ENCODE assay signal across 1 cellular context in genomic region chr5:179806250-179807045, GRCh38.
TF ChIP-seq lines count a peak whose summit lies in the region.

MGAT4B (minus strand) TSS chr5:179806866; CDS start chr5:179806583, 283 bp downstream.

TF ChIP-seq in K562, 482 proteins besides CTCF, POLR2A, EP300 and RAD21 (continued from another document and continues in another):
- TF ChIP-seq, protein P1, sequence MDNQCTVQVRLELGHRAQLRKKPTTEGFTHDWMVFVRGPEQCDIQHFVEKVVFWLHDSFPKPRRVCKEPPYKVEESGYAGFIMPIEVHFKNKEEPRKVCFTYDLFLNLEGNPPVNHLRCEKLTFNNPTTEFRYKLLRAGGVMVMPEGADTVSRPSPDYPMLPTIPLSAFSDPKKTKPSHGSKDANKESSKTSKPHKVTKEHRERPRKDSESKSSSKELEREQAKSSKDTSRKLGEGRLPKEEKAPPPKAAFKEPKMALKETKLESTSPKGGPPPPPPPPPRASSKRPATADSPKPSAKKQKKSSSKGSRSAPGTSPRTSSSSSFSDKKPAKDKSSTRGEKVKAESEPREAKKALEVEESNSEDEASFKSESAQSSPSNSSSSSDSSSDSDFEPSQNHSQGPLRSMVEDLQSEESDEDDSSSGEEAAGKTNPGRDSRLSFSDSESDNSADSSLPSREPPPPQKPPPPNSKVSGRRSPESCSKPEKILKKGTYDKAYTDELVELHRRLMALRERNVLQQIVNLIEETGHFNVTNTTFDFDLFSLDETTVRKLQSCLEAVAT (IDR thresholded peaks at IDR 0.05): no peak
- no peak for TF ChIP-seq TOE1 (IDR thresholded peaks at IDR 0.05; ENCODE audit: borderline replicate concordance)
- TF ChIP-seq TOE1 (CRISPR knock-in tag; IDR thresholded peaks at IDR 0.05; ENCODE audit: borderline replicate concordance, low read depth): no peak
- no peak for TF ChIP-seq CC2D1A (IDR thresholded peaks at IDR 0.05)
- no peak for TF ChIP-seq NR4A1 (CRISPR knock-in tag; IDR thresholded peaks at IDR 0.05)
- no peak for TF ChIP-seq NR4A1 (tag; IDR thresholded peaks at IDR 0.05)
- no peak for TF ChIP-seq OTX1 (CRISPR knock-in tag; IDR thresholded peaks at IDR 0.05)
- no peak for TF ChIP-seq ZNF77 (CRISPR knock-in tag; IDR thresholded peaks at IDR 0.05)
- TF ChIP-seq ZNF184 (CRISPR knock-in tag; IDR thresholded peaks at IDR 0.05): no peak
- TF ChIP-seq SRSF3 (IDR thresholded peaks at IDR 0.05; ENCODE audit: insufficient read depth, low read length): no peak
- TF ChIP-seq HLTF (IDR thresholded peaks at IDR 0.05): no peak
- no peak for TF ChIP-seq FOXK2 (conservative IDR thresholded peaks at IDR 0.05 in 1 of 2, IDR thresholded peaks at IDR 0.05 in 1 of 2; ENCODE audit: low read depth in 2 of 2)
- TF ChIP-seq HDAC3 (IDR thresholded peaks at IDR 0.05; ENCODE audit: borderline replicate concordance, partially characterized antibody): no peak
- TF ChIP-seq, protein P2, sequence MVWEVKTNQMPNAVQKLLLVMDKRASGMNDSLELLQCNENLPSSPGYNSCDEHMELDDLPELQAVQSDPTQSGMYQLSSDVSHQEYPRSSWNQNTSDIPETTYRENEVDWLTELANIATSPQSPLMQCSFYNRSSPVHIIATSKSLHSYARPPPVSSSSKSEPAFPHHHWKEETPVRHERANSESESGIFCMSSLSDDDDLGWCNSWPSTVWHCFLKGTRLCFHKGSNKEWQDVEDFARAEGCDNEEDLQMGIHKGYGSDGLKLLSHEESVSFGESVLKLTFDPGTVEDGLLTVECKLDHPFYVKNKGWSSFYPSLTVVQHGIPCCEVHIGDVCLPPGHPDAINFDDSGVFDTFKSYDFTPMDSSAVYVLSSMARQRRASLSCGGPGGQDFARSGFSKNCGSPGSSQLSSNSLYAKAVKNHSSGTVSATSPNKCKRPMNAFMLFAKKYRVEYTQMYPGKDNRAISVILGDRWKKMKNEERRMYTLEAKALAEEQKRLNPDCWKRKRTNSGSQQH (CRISPR knock-in tag; IDR thresholded peaks at IDR 0.05): no peak
- no peak for TF ChIP-seq ZNF717 (CRISPR knock-in tag; IDR thresholded peaks at IDR 0.05)
- no peak for TF ChIP-seq THRB (CRISPR knock-in tag; conservative IDR thresholded peaks at IDR 0.05)
- no peak for TF ChIP-seq ETV1 (tag; conservative IDR thresholded peaks at IDR 0.05; ENCODE audit: low read depth)
- no peak for TF ChIP-seq KDM1A (IDR thresholded peaks at IDR 0.05)
- TF ChIP-seq TCF15 (CRISPR knock-in tag; IDR thresholded peaks at IDR 0.05): no peak
- no peak for TF ChIP-seq SMARCC2 (IDR thresholded peaks at IDR 0.05; ENCODE audit: low read depth)
- no peak for TF ChIP-seq CBX5 (IDR thresholded peaks at IDR 0.05; ENCODE audit: borderline replicate concordance, low read depth)
- TF ChIP-seq HMGN3 (IDR thresholded peaks at IDR 0.05; ENCODE audit: borderline replicate concordance, extremely low read depth, insufficient read length, low read depth, low read length): peak; percentile 88
- no peak for TF ChIP-seq PHF20 (IDR thresholded peaks at IDR 0.05; ENCODE audit: partially characterized antibody)
- no peak for TF ChIP-seq RBM22 (IDR thresholded peaks at IDR 0.05; ENCODE audit: low read depth, low read length, poor library complexity, severe bottlenecking)
- TF ChIP-seq, protein P3, sequence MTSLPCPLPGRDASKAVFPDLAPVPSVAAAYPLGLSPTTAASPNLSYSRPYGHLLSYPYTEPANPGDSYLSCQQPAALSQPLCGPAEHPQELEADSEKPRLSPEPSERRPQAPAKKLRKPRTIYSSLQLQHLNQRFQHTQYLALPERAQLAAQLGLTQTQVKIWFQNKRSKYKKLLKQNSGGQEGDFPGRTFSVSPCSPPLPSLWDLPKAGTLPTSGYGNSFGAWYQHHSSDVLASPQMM (CRISPR knock-in tag; IDR thresholded peaks at IDR 0.05): no peak
- TF ChIP-seq NR2C1 (IDR thresholded peaks at IDR 0.05): no peak
- no peak for TF ChIP-seq NR2C1 (tag; IDR thresholded peaks at IDR 0.05)
- no peak for TF ChIP-seq HSF4 (CRISPR knock-in tag; IDR thresholded peaks at IDR 0.05; ENCODE audit: borderline replicate concordance)
- no peak for TF ChIP-seq MTF1 (CRISPR knock-in tag; IDR thresholded peaks at IDR 0.05; ENCODE audit: borderline replicate concordance)
- no peak for TF ChIP-seq ZNF445 (CRISPR knock-in tag; IDR thresholded peaks at IDR 0.05; ENCODE audit: low read depth)
- no peak for TF ChIP-seq HNRNPK (IDR thresholded peaks at IDR 0.05; ENCODE audit: low read depth, low read length, poor library complexity, severe bottlenecking)
- no peak for TF ChIP-seq YBX1 (IDR thresholded peaks at IDR 0.05)
- TF ChIP-seq HDAC6 (IDR thresholded peaks at IDR 0.05; ENCODE audit: low read depth, low read length): no peak
- peak; percentile 75 for TF ChIP-seq THAP12 (CRISPR knock-in tag; IDR thresholded peaks at IDR 0.05)
- TF ChIP-seq ZNF444 (CRISPR knock-in tag; IDR thresholded peaks at IDR 0.05): no peak
- TF ChIP-seq ZNF175 (CRISPR knock-in tag; IDR thresholded peaks at IDR 0.05; ENCODE audit: low read depth): no peak
- TF ChIP-seq U2AF1 (optimal IDR thresholded peaks at IDR 0.05; ENCODE audit: low read depth, low read length): no peak
- TF ChIP-seq GABPB2 (CRISPR knock-in tag; conservative IDR thresholded peaks at IDR 0.05): no peak
- no peak for TF ChIP-seq CHD4 (IDR thresholded peaks at IDR 0.05; ENCODE audit: insufficient read depth, insufficient replicate concordance, low read depth, low read length, poor library complexity, severe bottlenecking)
- TF ChIP-seq MCM5 (IDR thresholded peaks at IDR 0.05; ENCODE audit: low read depth): no peak
- TF ChIP-seq ZFP30 (CRISPR knock-in tag; IDR thresholded peaks at IDR 0.05; ENCODE audit: borderline replicate concordance): no peak
- TF ChIP-seq, protein P4, sequence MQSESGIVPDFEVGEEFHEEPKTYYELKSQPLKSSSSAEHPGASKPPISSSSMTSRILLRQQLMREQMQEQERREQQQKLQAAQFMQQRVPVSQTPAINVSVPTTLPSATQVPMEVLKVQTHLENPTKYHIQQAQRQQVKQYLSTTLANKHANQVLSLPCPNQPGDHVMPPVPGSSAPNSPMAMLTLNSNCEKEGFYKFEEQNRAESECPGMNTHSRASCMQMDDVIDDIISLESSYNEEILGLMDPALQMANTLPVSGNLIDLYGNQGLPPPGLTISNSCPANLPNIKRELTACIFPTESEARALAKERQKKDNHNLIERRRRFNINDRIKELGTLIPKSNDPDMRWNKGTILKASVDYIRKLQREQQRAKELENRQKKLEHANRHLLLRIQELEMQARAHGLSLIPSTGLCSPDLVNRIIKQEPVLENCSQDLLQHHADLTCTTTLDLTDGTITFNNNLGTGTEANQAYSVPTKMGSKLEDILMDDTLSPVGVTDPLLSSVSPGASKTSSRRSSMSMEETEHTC (IDR thresholded peaks at IDR 0.05): no peak
- TF ChIP-seq GTF2F1 (IDR thresholded peaks at IDR 0.05; ENCODE audit: low read depth, low read length): 0 out of 2 replicates have a peak, but pooled peaks have one; percentile 15
- TF ChIP-seq IRF2 (CRISPR knock-in tag; IDR thresholded peaks at IDR 0.05): no peak
- TF ChIP-seq HMGXB4 (CRISPR knock-in tag; IDR thresholded peaks at IDR 0.05): 0 out of 2 replicates have a peak, but pooled peaks have one; percentile 63
- no peak for TF ChIP-seq REST (CRISPR knock-in tag; IDR thresholded peaks at IDR 0.05; ENCODE audit: low read depth)
- no peak for TF ChIP-seq MAFK (IDR thresholded peaks at IDR 0.05; ENCODE audit: low read length)
- TF ChIP-seq HDAC2 (IDR thresholded peaks at IDR 0.05): no peak
- TF ChIP-seq BCOR (IDR thresholded peaks at IDR 0.05): no peak
- no peak for TF ChIP-seq ELK3 (CRISPR knock-in tag; IDR thresholded peaks at IDR 0.05)
- peak; percentile 93 for TF ChIP-seq TAF1 (IDR thresholded peaks at IDR 0.05; ENCODE audit: control insufficient read depth, extremely low read depth, insufficient read depth, low read length, severe bottlenecking)
- peak; percentile 37; the same call in 1 of the 2 replicates for TF ChIP-seq JUND (IDR thresholded peaks at IDR 0.05; ENCODE audit: borderline replicate concordance, low read depth, low read length)
- no peak; the same call in 2 of the 3 replicates for TF ChIP-seq JUND (tag; IDR thresholded peaks at IDR 0.05; ENCODE audit: borderline replicate concordance, low read depth, low read length)
